Comparison of ENCODE assay signal across 1 cellular context in the genomic region with DNA sequence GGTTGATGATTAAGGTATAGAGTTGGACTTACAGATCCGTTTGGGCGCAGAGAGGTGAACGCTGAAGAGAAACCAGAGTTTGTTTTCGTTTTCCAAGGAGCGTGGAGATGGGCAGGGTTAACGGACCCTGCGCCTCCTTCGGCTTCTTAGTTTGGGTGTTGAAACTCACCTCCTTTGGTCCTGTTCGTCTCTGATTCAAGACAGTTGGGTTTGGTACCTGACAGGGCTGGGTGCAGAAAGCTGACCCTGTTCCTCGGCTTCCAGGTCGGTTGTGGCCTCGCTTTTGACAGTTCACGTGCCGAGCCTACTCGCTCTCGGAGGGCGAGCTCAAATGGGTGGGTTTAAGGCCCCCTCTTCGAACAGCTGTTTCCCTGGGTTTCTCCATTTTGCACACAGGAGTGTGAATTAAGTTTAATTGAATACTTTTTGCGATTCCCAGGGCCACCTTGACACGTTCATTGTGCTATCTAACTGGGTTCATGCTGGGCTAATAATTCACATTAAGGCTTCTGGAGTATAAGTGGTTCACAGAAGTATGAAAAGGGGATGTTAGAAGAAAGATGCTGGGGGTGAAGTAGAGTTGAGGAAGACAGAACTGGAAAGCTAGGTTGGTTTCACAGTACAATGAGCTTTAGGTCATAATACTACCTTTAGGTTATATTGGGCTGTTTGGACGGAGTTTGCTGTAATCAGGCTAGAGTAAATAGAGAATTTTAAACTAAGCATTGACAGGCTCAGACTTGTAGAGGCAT.
TF ChIP-seq lines count a peak whose summit lies in the region.

No MANE protein-coding gene starts in this region.

TF ChIP-seq in IMR-90, 13 proteins besides CTCF, POLR2A, EP300 and RAD21 (continued from another document):
- TF ChIP-seq BHLHE40 (IDR thresholded peaks at IDR 0.05; ENCODE audit: low read depth, low read length) (peak; percentile 52; the same call in 1 of the 2 replicates), MAFK (IDR thresholded peaks at IDR 0.05; ENCODE audit: low read depth, low read length) (no peak), SMC3 (IDR thresholded peaks at IDR 0.05; ENCODE audit: low read depth, low read length) (no peak), CEBPB (IDR thresholded peaks at IDR 0.05; ENCODE audit: low read depth, low read length) (no peak), CHD1 (IDR thresholded peaks at IDR 0.05; ENCODE audit: low read depth, low read length) (no peak), FOS (IDR thresholded peaks at IDR 0.05; ENCODE audit: low read depth, low read length) (no peak)
TF ChIP-seq in IMR-90: peak in this region for 2.
